In the genomic region with DNA sequence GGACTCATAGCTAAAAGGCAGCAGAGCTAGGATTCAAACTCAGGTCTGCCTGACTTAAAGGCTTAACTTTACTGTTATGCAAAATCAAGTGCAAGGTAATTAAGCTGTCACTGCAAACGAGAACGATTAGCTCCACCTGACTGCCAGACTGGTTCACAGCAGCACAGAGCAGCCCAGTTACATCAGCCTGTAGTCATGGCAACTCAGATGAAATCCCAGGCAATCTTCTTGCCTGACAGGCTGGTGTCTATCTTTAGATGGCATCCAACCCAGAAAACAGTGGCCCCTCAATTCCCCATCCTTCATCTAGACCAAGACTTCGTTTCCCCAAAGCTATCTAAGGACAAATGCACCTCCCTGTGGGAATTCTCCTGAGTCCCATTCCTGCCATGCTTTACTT, we compare ENCODE assay signal across 3 cellular contexts.
A peak's percentile ranks its signal among the peaks of the same experiment; 100 is the strongest.
TF ChIP-seq lines count a peak whose summit lies in the region.

No MANE protein-coding gene starts in this region.

TF ChIP-seq in HCT116, 20 proteins besides CTCF, POLR2A, EP300 and RAD21:
- peak; percentile 34; the same call in 1 of the 2 replicates for TF ChIP-seq POLR2AphosphoS5 (IDR thresholded peaks at IDR 0.05; ENCODE audit: low read depth, low read length)
- TF ChIP-seq CBX3 (IDR thresholded peaks at IDR 0.05; ENCODE audit: low read depth): no peak
- TF ChIP-seq YY1 (IDR thresholded peaks at IDR 0.05; ENCODE audit: extremely low read depth, insufficient replicate concordance, low read depth, low read length): no peak
- TF ChIP-seq, protein P1, sequence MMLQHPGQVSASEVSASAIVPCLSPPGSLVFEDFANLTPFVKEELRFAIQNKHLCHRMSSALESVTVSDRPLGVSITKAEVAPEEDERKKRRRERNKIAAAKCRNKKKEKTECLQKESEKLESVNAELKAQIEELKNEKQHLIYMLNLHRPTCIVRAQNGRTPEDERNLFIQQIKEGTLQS (IDR thresholded peaks at IDR 0.05): no peak
- TF ChIP-seq CEBPB (IDR thresholded peaks at IDR 0.05; ENCODE audit: low read depth): peak; percentile 65

TF ChIP-seq in H1, 55 proteins besides CTCF, POLR2A, EP300 and RAD21:
- TF ChIP-seq PHF8 (conservative IDR thresholded peaks at IDR 0.05; ENCODE audit: low read depth, low read length) (no peak), CEBPB (IDR thresholded peaks at IDR 0.05; ENCODE audit: low read depth, low read length) (peak; percentile 84), TEAD4 (IDR thresholded peaks at IDR 0.05; ENCODE audit: low read depth, low read length) (no peak), SIRT6 (IDR thresholded peaks at IDR 0.05; ENCODE audit: low read length) (no peak), BRCA1 (IDR thresholded peaks at IDR 0.05; ENCODE audit: low read depth, low read length) (no peak), GABPA (IDR thresholded peaks at IDR 0.05; ENCODE audit: borderline replicate concordance, insufficient read depth, low read length) (no peak), ASH2L (IDR thresholded peaks at IDR 0.05; ENCODE audit: low read length) (no peak), SAP30 (IDR thresholded peaks at IDR 0.05; ENCODE audit: insufficient read depth, insufficient replicate concordance, low read length) (no peak), FOSL1 (IDR thresholded peaks at IDR 0.05; ENCODE audit: insufficient read depth, low read depth, low read length) (no peak), POLR2AphosphoS5 (IDR thresholded peaks at IDR 0.05; ENCODE audit: low read depth, low read length) (no peak), TBP (IDR thresholded peaks at IDR 0.05; ENCODE audit: low read depth, low read length) (no peak), CTBP2 (IDR thresholded peaks at IDR 0.05; ENCODE audit: borderline replicate concordance, insufficient read depth, insufficient read length, low read length) (no peak), ZNF274 (IDR thresholded peaks at IDR 0.05; ENCODE audit: borderline replicate concordance, extremely low read depth, low read length) (no peak), MAX (IDR thresholded peaks at IDR 0.05) (0 out of 2 replicates have a peak, but pooled peaks have one; percentile 28), SIN3A (conservative IDR thresholded peaks at IDR 0.05 in 1 of 2, IDR thresholded peaks at IDR 0.05 in 1 of 2; ENCODE audit: low read depth in 1 of 2, low read length in 2 of 2) (peak; percentile 84 to 97; a peak in 3 of 4 replicates), JUND (IDR thresholded peaks at IDR 0.05; ENCODE audit: low read length) (0 out of 2 replicates have a peak, but pooled peaks have one; percentile 43), TAF7 (optimal IDR thresholded peaks at IDR 0.05; ENCODE audit: borderline replicate concordance, low read depth, low read length) (no peak), KDM4A (IDR thresholded peaks at IDR 0.05; ENCODE audit: low read depth, low read length, severe bottlenecking) (no peak), SP4 (IDR thresholded peaks at IDR 0.05; ENCODE audit: low read length) (no peak), NANOG (IDR thresholded peaks at IDR 0.05; ENCODE audit: insufficient read depth, low read depth, low read length, poor library complexity, severe bottlenecking) (peak; percentile 60), CBX5 (IDR thresholded peaks at IDR 0.05; ENCODE audit: low read depth, low read length) (no peak)
- TF ChIP-seq, protein P1 (IDR thresholded peaks at IDR 0.05; ENCODE audit: insufficient read depth, low read depth, low read length): peak; percentile 50; the same call in 1 of the 2 replicates

TF ChIP-seq in neural cell, 6 proteins besides CTCF, POLR2A, EP300 and RAD21:
- TF ChIP-seq SMC3 (conservative IDR thresholded peaks at IDR 0.05; ENCODE audit: poor library complexity) (peak; percentile 55), EZH2 (IDR thresholded peaks at IDR 0.05; ENCODE audit: borderline replicate concordance, insufficient read depth, low read length, poor library complexity, severe bottlenecking) (no peak), MXI1 (conservative IDR thresholded peaks at IDR 0.05; ENCODE audit: poor library complexity, severe bottlenecking) (peak; percentile 44), REST (IDR thresholded peaks at IDR 0.05; ENCODE audit: borderline replicate concordance) (peak; percentile 38), POLR2AphosphoS5 (IDR thresholded peaks at IDR 0.05) (peak; percentile 57), TAF1 (IDR thresholded peaks at IDR 0.05; ENCODE audit: low read depth) (no peak)
